Comparison of ENCODE assay signal across 14 cellular contexts in genomic region chr7:19194417-19194816, GRCh38. TPM values are rescaled to one million over a fixed set of nuclear protein-coding genes. Genes with fewer than 3 reads are reported as not detected.
"Had no signal": no experiment of that assay in that cellular context is flagged by ENCODE, and none has a peak within 500 bp of the region (broad histone marks: within the 10 kb centered on the region; RNA-seq: fewer than 3 reads in every experiment).

No MANE protein-coding gene starts in this region.

RNA-seq across cellular contexts. Expression of gene FERD3L, which starts 49.2 kb away (rescaled TPM):
- total RNA-seq: activated CD8-positive, alpha-beta T cell treated with anti-CD3 and anti-CD28 coated beads, Interleukin-2, amount 10 ng/mL, durations not matched to agents 7 days and 5 days; activated T-helper 1 cell treated with anti-CD3 and anti-CD28 coated beads, Interleukin-12 subunit alpha, Interleukin-12 subunit beta, Interleukin-2, Interleukin-4 antibody, amounts not matched to agents 30 ng/mL and 10 ng/mL and 1 ng/mL, durations not matched to agents 14 hours and 24 hours and 36 hours; breast epithelium; kidney epithelial cell; left lobe of liver; lung; natural killer cell; occipital lobe; renal cortical epithelial cell; sigmoid colon; SJSA1; thoracic aorta; upper lobe of right lung had no signal
- polyA plus RNA-seq: esophagus, lung, sigmoid colon had no signal
